11 cellular contexts compared by ENCODE assay signal in genomic region chr12:57892232-57892987, GRCh38. TPM values are rescaled to one million over a fixed set of nuclear protein-coding genes. Genes with fewer than 3 reads are reported as not detected.
DNase-seq lines count a peak whose midpoint lies in the region; ATAC-seq, FAIRE-seq and TF ChIP-seq lines count a peak whose summit lies in the region.
"Had no signal": no experiment of that assay in that cellular context is flagged by ENCODE, and none has a peak within 500 bp of the region (broad histone marks: within the 10 kb centered on the region; RNA-seq: fewer than 3 reads in every experiment).

No MANE protein-coding gene starts in this region.

- H3K9me3 ChIP-seq in IMR-90 (ENCODE audit: control insufficient read depth, insufficient read depth, low read length) (no peaks in the 10 kb centered on the region), breast epithelium (no peaks in the 10 kb centered on the region), mucosa of descending colon (no peaks in the 10 kb centered on the region)

- H3K4me2 ChIP-seq in IMR-90 (ENCODE audit: low read depth, low read length): no peak overlapping the region

- H2BK5ac ChIP-seq in IMR-90 (ENCODE audit: low read depth, low read length, poor library complexity, severe bottlenecking): peak overlapping the region; percentile 83

- POLR2A ChIA-PET in IMR-90 (lab: Charles Lee; ENCODE audit: unreplicated experiment): no interaction called here
- POLR2A ChIA-PET in activated CD8-positive, alpha-beta T cell treated with anti-CD3 and anti-CD28 coated beads, Interleukin-2, amount 10 ng/mL, durations not matched to agents 7 days and 5 days (lab: Charles Lee): no interaction called here

- H4K20me1 ChIP-seq in IMR-90 (ENCODE audit: insufficient read depth, low read length): no peaks in the 10 kb centered on the region

- H3K27me3 Mint-ChIP-seq in activated CD8-positive, alpha-beta T cell treated with anti-CD3 and anti-CD28 coated beads, Interleukin-2, amount 10 ng/mL, durations not matched to agents 7 days and 5 days (ENCODE audit: low read depth): peaks cover 8% of the 10 kb centered on the region

- intact Hi-C loops in IMR-90 (cut with micrococcal nuclease) (no loop called here), breast epithelium (cut with DNase I; ENCODE audit: low total_unique reads) (no loop called here), mucosa of descending colon (cut with DNase I, micrococcal nuclease) (no loop called here)

- CTCF ChIA-PET in IMR-90 (lab: Yijun Ruan, JAX): interaction anchor here (0.6 kb wide), 1 partner anchor 23 kb away, joined by 3 read pairs; no protein-coding TSS in a partner anchor
- CTCF ChIA-PET in activated CD8-positive, alpha-beta T cell treated with anti-CD3 and anti-CD28 coated beads, Interleukin-2, amount 10 ng/mL, durations not matched to agents 7 days and 5 days (lab: Charles Lee): interaction anchor here (0.9 to 5.3 kb wide), 3 partner anchors 12 to 60 kb away, joined by 3 to 57 read pairs (median 6); no protein-coding TSS in a partner anchor

- H3K56ac ChIP-seq in IMR-90 (ENCODE audit: extremely low read depth, insufficient read depth, low read length): no peak overlapping the region

- peak overlapping the region; percentile 67; the same call in 1 of the 2 replicates for H2AK5ac ChIP-seq in IMR-90 (ENCODE audit: low read depth, low read length)

- peaks cover 42% of the 10 kb centered on the region for H3K9me1 ChIP-seq in IMR-90 (ENCODE audit: insufficient read depth, low read length)

- no peak for TF ChIP-seq POLR2A in IMR-90 (IDR thresholded peaks at IDR 0.05; ENCODE audit: low read depth, low read length)
- TF ChIP-seq POLR2A in breast epithelium (IDR thresholded peaks at IDR 0.05): no peak

- H3K4me1 ChIP-seq in IMR-90 (ENCODE audit: control insufficient read depth, insufficient read depth, low read length) (peaks cover 64% of the 10 kb centered on the region), breast epithelium (peaks cover 34 to 48% of the 10 kb centered on the region in 2 donors), mucosa of descending colon (ENCODE audit: low read depth) (peaks cover 89% of the 10 kb centered on the region)

- peak overlapping the region; percentile 84 for H3K23ac ChIP-seq in IMR-90 (ENCODE audit: low read depth, low read length)

- H4K8ac ChIP-seq in IMR-90 (ENCODE audit: low read depth in 2 of 2, low read length in 2 of 2): peak overlapping the region in 1 of 2 experiments; percentile 59; a peak in 2 of 4 replicates

- H2BK120ac ChIP-seq in IMR-90 (ENCODE audit: low read depth, low read length): peak overlapping the region; percentile 80

- no peak overlapping the region for H3K9ac ChIP-seq in IMR-90 (ENCODE audit: low read depth, low read length)

- peak overlapping the region; percentile 51; the same call in 1 of the 2 replicates for H3K18ac ChIP-seq in IMR-90 (ENCODE audit: low read depth, low read length)

- no peak for DNase-seq in IMR-90
- no peak for DNase-seq in breast epithelium (ENCODE audit: low spot score in 2 of 2)
- DNase-seq in mucosa of descending colon: peak in 2 of 3 donors; percentile 54 to 59
- DNase-seq in substantia nigra (lab: John Stamatoyannopoulos, UW): no peak
- no peak for DNase-seq in urothelium cell line (ENCODE audit: low spot score)
- DNase-seq in activated CD8-positive, alpha-beta T cell treated with anti-CD3 and anti-CD28 coated beads, Interleukin-2, amount 10 ng/mL, durations not matched to agents 7 days and 5 days: no peak
- DNase-seq in DMS153 (lab: John Stamatoyannopoulos, UW): no peak
- DNase-seq: activated CD4-positive, alpha-beta T cell treated with anti-CD3 and anti-CD28 coated beads for 4 hours; GF-D8 had no signal

- peak overlapping the region; percentile 87 for H3K4ac ChIP-seq in IMR-90 (ENCODE audit: low read depth, low read length)

- peak overlapping the region; percentile 68 for H3K14ac ChIP-seq in IMR-90 (replicated peaks; ENCODE audit: low read depth, low read length)

- no peak overlapping the region for H3K4me3 Mint-ChIP-seq in activated CD8-positive, alpha-beta T cell treated with anti-CD3 and anti-CD28 coated beads, Interleukin-2, amount 10 ng/mL, durations not matched to agents 7 days and 5 days

- no peak overlapping the region for H3K27ac Mint-ChIP-seq in activated CD8-positive, alpha-beta T cell treated with anti-CD3 and anti-CD28 coated beads, Interleukin-2, amount 10 ng/mL, durations not matched to agents 7 days and 5 days

- peaks cover 14 to 69% of the 10 kb centered on the region in 2 experiments for H3K79me1 ChIP-seq in IMR-90 (ENCODE audit: low read depth in 1 of 2, low read length in 2 of 2)

- WGBS in IMR-90 (ENCODE audit: extremely low coverage in 2 of 2, insufficient read length in 1 of 2), 2 experiments: 89% methylated on average over 3 of the region's 9 CpGs; no CpG with 5 or more reads in 1 of the 2 experiments

- TF ChIP-seq CTCF in IMR-90 (conservative IDR thresholded peaks at IDR 0.05; ENCODE audit: low read depth, low read length) (no peak), breast epithelium (IDR thresholded peaks at IDR 0.05) (no peak), mucosa of descending colon (IDR thresholded peaks at IDR 0.05) (no peak)

- in situ Hi-C loops in IMR-90 (cut with MboI; ENCODE audit: low sequenced_read_pairs): loop anchor here (10.0 kb wide), 1 partner anchor 48 kb away; the partner anchor contains the start of gene CTDSP2

- H4K91ac ChIP-seq in IMR-90 (ENCODE audit: insufficient read depth, low read depth, low read length): peak overlapping the region; percentile 79

- peak overlapping the region; percentile 48 for H4K5ac ChIP-seq in IMR-90 (ENCODE audit: low read depth, low read length)

- H2BK15ac ChIP-seq in IMR-90 (ENCODE audit: low read depth, low read length): peak overlapping the region; percentile 86

- peak overlapping the region; percentile 78 for H2BK20ac ChIP-seq in IMR-90 (ENCODE audit: low read depth, low read length)

- H3K27me3 ChIP-seq in IMR-90 (ENCODE audit: control insufficient read depth, insufficient read depth, low read length): no peaks in the 10 kb centered on the region
- no peaks in the 10 kb centered on the region for H3K27me3 ChIP-seq in breast epithelium

- FAIRE-seq in urothelium cell line (lab: Jason Lieb, UNC): no peak

- dilution Hi-C loops in IMR-90 (cut with HindIII; ENCODE audit: low sequenced_read_pairs, unreplicated experiment): no loop called here

- H3K4me1 Mint-ChIP-seq in activated CD8-positive, alpha-beta T cell treated with anti-CD3 and anti-CD28 coated beads, Interleukin-2, amount 10 ng/mL, durations not matched to agents 7 days and 5 days (ENCODE audit: low read depth): peaks cover 31% of the 10 kb centered on the region

- no peak overlapping the region for H2AFZ ChIP-seq in IMR-90 (replicated peaks; ENCODE audit: low read length, poor library complexity)

- H3K9me3 Mint-ChIP-seq in activated CD8-positive, alpha-beta T cell treated with anti-CD3 and anti-CD28 coated beads, Interleukin-2, amount 10 ng/mL, durations not matched to agents 7 days and 5 days (ENCODE audit: insufficient read depth): no peaks in the 10 kb centered on the region

- no peaks in the 10 kb centered on the region for H3K36me3 Mint-ChIP-seq in activated CD8-positive, alpha-beta T cell treated with anti-CD3 and anti-CD28 coated beads, Interleukin-2, amount 10 ng/mL, durations not matched to agents 7 days and 5 days (ENCODE audit: low read depth)

- H3K27ac ChIP-seq in IMR-90 (ENCODE audit: insufficient read depth, low read length) (peak overlapping the region; percentile 96; the same call in 1 of the 2 replicates), breast epithelium (peak overlapping the region; percentile 94 to 98), substantia nigra (ENCODE audit: low read depth, low read length, poor library complexity, severe bottlenecking) (peak overlapping the region; percentile 27)
- H3K27ac ChIP-seq: C4-2B had no signal

- ATAC-seq in IMR-90 (ENCODE audit: low read depth) (no peak), mucosa of descending colon (peak; percentile 37), HG03108 (IDR thresholded peaks at IDR 0.05; ENCODE audit: unreplicated experiment) (no peak)
- no peak for ATAC-seq in activated CD8-positive, alpha-beta T cell treated with anti-CD3 and anti-CD28 coated beads, Interleukin-2, amount 10 ng/mL, durations not matched to agents 7 days and 5 days

- H2AK9ac ChIP-seq in IMR-90 (replicated peaks; ENCODE audit: low read depth, low read length, poor library complexity): peak overlapping the region; percentile 75

- no peak for TF ChIP-seq RAD21 in IMR-90 (IDR thresholded peaks at IDR 0.05; ENCODE audit: low read length)

- H3K4me3 ChIP-seq in IMR-90 (ENCODE audit: insufficient read depth, low read depth, low read length): no peak overlapping the region
- H3K4me3 ChIP-seq in breast epithelium: no peak overlapping the region
- H3K4me3 ChIP-seq in mucosa of descending colon: no peak overlapping the region

- H3K36me3 ChIP-seq in IMR-90 (ENCODE audit: control insufficient read depth, insufficient read depth, low read length) (no peaks in the 10 kb centered on the region), breast epithelium (no peaks in the 10 kb centered on the region), mucosa of descending colon (ENCODE audit: low read depth) (no peaks in the 10 kb centered on the region)

- BruUV-seq in IMR-90 (replicated peaks; lab: Mats Ljungman, UMichigan): no TSS peak

TF ChIP-seq in IMR-90, 13 proteins besides CTCF, POLR2A, EP300 and RAD21 (continues in another document):
- no peak for TF ChIP-seq FOS (IDR thresholded peaks at IDR 0.05; ENCODE audit: low read depth, low read length)
- no peak for TF ChIP-seq RFX5 (IDR thresholded peaks at IDR 0.05; ENCODE audit: low read depth, low read length)
- no peak for TF ChIP-seq MAFK (IDR thresholded peaks at IDR 0.05; ENCODE audit: low read depth, low read length)
- TF ChIP-seq SMC3 (IDR thresholded peaks at IDR 0.05; ENCODE audit: low read depth, low read length): no peak

RNA-seq across cellular contexts. Expression of gene CTDSP2, which starts 45.9 kb away (rescaled TPM):
- 79.4 and 114 TPM in 2 replicates for total RNA-seq in IMR-90 (2012; rRNA removed)
- polyA plus RNA-seq in IMR-90 (2012; rRNA removed): 150 and 156 TPM in 2 replicates
- 134 and 187 TPM in 2 replicates for polyA plus RNA-seq in IMR-90 (2012; cell fraction: cytosol; rRNA removed)
- 152 and 213 TPM in 2 replicates for polyA plus RNA-seq in IMR-90 (2012; cell fraction: nucleus; rRNA removed; ENCODE audit: low replicate concordance)
- total RNA-seq in breast epithelium: 100 to 1,000 TPM; 144 to 175 (median 167) TPM
- total RNA-seq in mucosa of descending colon: 100 to 1,000 TPM; 220 to 339 (median 256) TPM
- 100 to 1,000 TPM; 100 to 114 TPM for total RNA-seq in activated CD8-positive, alpha-beta T cell treated with anti-CD3 and anti-CD28 coated beads, Interleukin-2, amount 10 ng/mL, durations not matched to agents 7 days and 5 days

RNA-seq across cellular contexts. Expression of gene ATP23, which starts 49.0 kb away (rescaled TPM):
- total RNA-seq in IMR-90 (2012; rRNA removed): 7.2 TPM in 2 replicates
- 5.4 and 6.4 TPM in 2 replicates for polyA plus RNA-seq in IMR-90 (2012; rRNA removed)
- polyA plus RNA-seq in IMR-90 (2012; cell fraction: cytosol; rRNA removed): 1.8 and 3.0 TPM in 2 replicates
- polyA plus RNA-seq in IMR-90 (2012; cell fraction: nucleus; rRNA removed; ENCODE audit: low replicate concordance): 0.52 and 3.2 TPM in 2 replicates
- 10 to 100 TPM in 2 of 3 donors, 1 to 10 TPM in 1; 6.4 to 33.1 (median 13.4) TPM for total RNA-seq in breast epithelium
- 10 to 100 TPM; 13.7 to 19.0 (median 15.3) TPM for total RNA-seq in mucosa of descending colon
- 10 to 100 TPM; 19.3 to 21.3 TPM for total RNA-seq in activated CD8-positive, alpha-beta T cell treated with anti-CD3 and anti-CD28 coated beads, Interleukin-2, amount 10 ng/mL, durations not matched to agents 7 days and 5 days

Comparison
In these comparisons a context has a peak if more than half of its experiments do, and no peak if none do; other contexts are left out.
1. DNase-seq: peak in mucosa of descending colon (2 of 3); none in IMR-90 (single experiment), breast epithelium (0 of 2), substantia nigra (0 of 49), urothelium cell line (single experiment), activated CD8-positive, alpha-beta T cell treated with anti-CD3 and anti-CD28 coated beads, Interleukin-2, amount 10 ng/mL, durations not matched to agents 7 days and 5 days (single experiment) and DMS153 (single experiment).
2. H3K27ac ChIP-seq: peak in every context shown above with its lines; median percentile 96 in IMR-90; 96 in breast epithelium; 27 in substantia nigra.